In genomic region chr11:117733311-117733710, GRCh38 we compare ENCODE assay signal across 30 cellular contexts.
"Had no signal": no experiment of that assay in that cellular context is flagged by ENCODE, and none has a peak within 500 bp of the region (broad histone marks: within the 10 kb centered on the region; RNA-seq: fewer than 3 reads in every experiment).

No MANE protein-coding gene starts in this region.

- H3K27ac Mint-ChIP-seq: activated CD8-positive, alpha-beta T cell treated with anti-CD3 and anti-CD28 coated beads, Interleukin-2, amount 10 ng/mL, durations not matched to agents 7 days and 5 days; activated naive CD8-positive, alpha-beta T cell; activated T-helper 2 cell treated with anti-CD3 and anti-CD28 coated beads, Interferon-gamma antibody, Interleukin-2, Interleukin-4, amounts not matched to agents 10 μg/mL and 5 μg/mL and 100 μg/mL, durations not matched to agents 14 hours and 24 hours and 36 hours; naive thymus-derived CD8-positive, alpha-beta T cell; stimulated activated effector memory CD8-positive, alpha-beta T cell treated with anti-CD3 and anti-CD28 coated beads, Interleukin-12 subunit alpha, Interleukin-12 subunit beta, amount 100 ng/mL, for 72 hours; T-cell; T-helper 2 cell treated with Interferon-gamma antibody and Interleukin-4, amounts not matched to agents 5 μg/mL and 100 μg/mL, for 36 hours had no signal

- H3K27me3 Mint-ChIP-seq: activated naive CD8-positive, alpha-beta T cell; T-cell had no signal

- H3K36me3 Mint-ChIP-seq: activated naive CD8-positive, alpha-beta T cell; naive thymus-derived CD8-positive, alpha-beta T cell; stimulated activated effector memory CD8-positive, alpha-beta T cell treated with anti-CD3 and anti-CD28 coated beads, Interleukin-12 subunit alpha, Interleukin-12 subunit beta, amount 100 ng/mL, for 72 hours; T-cell had no signal

- H3K4me3 ChIP-seq: adrenal gland, breast epithelium, lung, ovary, psoas muscle, right atrium auricular region, suprapubic skin, transverse colon, uterus had no signal

- H3K4me1 ChIP-seq: adrenal gland, breast epithelium, psoas muscle, right atrium auricular region, suprapubic skin, transverse colon, uterus had no signal

- H3K27ac ChIP-seq: adrenal gland, breast epithelium, neutrophil, ovary, psoas muscle, right atrium auricular region, suprapubic skin, transverse colon, uterus had no signal

- H3K4me3 Mint-ChIP-seq: activated CD8-positive, alpha-beta T cell treated with anti-CD3 and anti-CD28 coated beads, Interleukin-2, amount 10 ng/mL, durations not matched to agents 7 days and 5 days; activated naive CD8-positive, alpha-beta T cell; activated T-cell treated with anti-CD3 and anti-CD28 coated beads, Interleukin-2, amount 50 U/mL, for 4 hours; naive thymus-derived CD8-positive, alpha-beta T cell; stimulated activated effector memory CD8-positive, alpha-beta T cell treated with anti-CD3 and anti-CD28 coated beads, Interleukin-12 subunit alpha, Interleukin-12 subunit beta, amount 100 ng/mL, for 72 hours; stimulated activated naive CD8-positive, alpha-beta T cell treated with anti-CD3 and anti-CD28 coated beads, Interleukin-15, amount 100 ng/mL, for 72 hours; T-cell; T-helper 2 cell treated with Interferon-gamma antibody and Interleukin-4, amounts not matched to agents 5 μg/mL and 100 μg/mL, for 36 hours had no signal

- H3K4me1 Mint-ChIP-seq: stimulated activated effector memory CD8-positive, alpha-beta T cell treated with anti-CD3 and anti-CD28 coated beads, Interleukin-12 subunit alpha, Interleukin-12 subunit beta, amount 100 ng/mL, for 72 hours; stimulated activated naive CD8-positive, alpha-beta T cell treated with anti-CD3 and anti-CD28 coated beads, Interleukin-15, amount 100 ng/mL, for 72 hours; T-cell had no signal

- H3K36me3 ChIP-seq: adrenal gland, breast epithelium, neutrophil, ovary, right atrium auricular region, suprapubic skin, transverse colon, uterus had no signal

- DNase-seq: activated CD4-positive, alpha-beta T cell treated with anti-CD3 and anti-CD28 coated beads for 1 hour; activated CD4-positive, alpha-beta T cell treated with anti-CD3 and anti-CD28 coated beads, Interleukin-2, amount 50 U/mL, for 1 hour; activated CD8-positive, alpha-beta memory T cell treated with anti-CD3 and anti-CD28 coated beads, Interleukin-2, amount 50 U/mL, for 4 hours; activated CD8-positive, alpha-beta T cell treated with anti-CD3 and anti-CD28 coated beads, Interleukin-2, amount 10 ng/mL, durations not matched to agents 7 days and 5 days; activated naive CD4-positive, alpha-beta T cell; activated T-cell treated with anti-CD3 and anti-CD28 coated beads, Interleukin-2, amount 50 U/mL, for 4 hours; adrenal gland; cerebellar nuclear complex; cortex of kidney; erythroblast; foreskin fibroblast; kidney; naive thymus-derived CD8-positive, alpha-beta T cell; ovary; psoas muscle; stimulated activated CD4-positive, alpha-beta T cell treated with anti-CD3 and anti-CD28 coated beads, Interleukin-12 subunit alpha, Interleukin-12 subunit beta, amount 100 ng/mL, for 4 hours; stimulated activated naive CD8-positive, alpha-beta T cell treated with anti-CD3 and anti-CD28 coated beads, Interleukin-15, amount 100 ng/mL, for 72 hours; T-cell; transverse colon; uterus had no signal

- ATAC-seq: activated CD8-positive, alpha-beta T cell treated with anti-CD3 and anti-CD28 coated beads, Interleukin-2, amount 10 ng/mL, durations not matched to agents 7 days and 5 days; activated T-cell treated with anti-CD3 and anti-CD28 coated beads, Interleukin-2, amount 50 U/mL, for 4 hours; left lobe of liver; naive thymus-derived CD8-positive, alpha-beta T cell; psoas muscle; stimulated activated effector memory CD8-positive, alpha-beta T cell treated with anti-CD3 and anti-CD28 coated beads, Interleukin-12 subunit alpha, Interleukin-12 subunit beta, amount 100 ng/mL, for 72 hours; stimulated activated naive CD8-positive, alpha-beta T cell treated with anti-CD3 and anti-CD28 coated beads, Interleukin-15, amount 100 ng/mL, for 72 hours; T-cell had no signal

- H3K27me3 ChIP-seq: adrenal gland, breast epithelium, ovary, right atrium auricular region, suprapubic skin, transverse colon, uterus had no signal

- H3K9me3 Mint-ChIP-seq: activated T-cell treated with anti-CD3 and anti-CD28 coated beads, Interleukin-2, amount 50 U/mL, for 4 hours; activated T-helper 2 cell treated with anti-CD3 and anti-CD28 coated beads, Interferon-gamma antibody, Interleukin-2, Interleukin-4, amounts not matched to agents 10 μg/mL and 5 μg/mL and 100 μg/mL, durations not matched to agents 14 hours and 24 hours and 36 hours; naive thymus-derived CD8-positive, alpha-beta T cell; stimulated activated effector memory CD8-positive, alpha-beta T cell treated with anti-CD3 and anti-CD28 coated beads, Interleukin-12 subunit alpha, Interleukin-12 subunit beta, amount 100 ng/mL, for 72 hours; stimulated activated naive CD8-positive, alpha-beta T cell treated with anti-CD3 and anti-CD28 coated beads, Interleukin-15, amount 100 ng/mL, for 72 hours; T-cell; T-helper 2 cell treated with Interferon-gamma antibody and Interleukin-4, amounts not matched to agents 5 μg/mL and 100 μg/mL, for 36 hours had no signal

- H3K9me3 ChIP-seq: adrenal gland, breast epithelium, neutrophil, ovary, suprapubic skin, transverse colon, uterus had no signal
